12 cellular contexts compared by ENCODE assay signal in genomic region chr12:121767525-121768016, GRCh38. TPM values are rescaled to one million over a fixed set of nuclear protein-coding genes. Genes with fewer than 3 reads are reported as not detected.
DNase-seq lines count a peak whose midpoint lies in the region; ATAC-seq and TF ChIP-seq lines count a peak whose summit lies in the region.
"Had no signal": no experiment of that assay in that cellular context is flagged by ENCODE, and none has a peak within 500 bp of the region (broad histone marks: within the 10 kb centered on the region; RNA-seq: fewer than 3 reads in every experiment).

No MANE protein-coding gene starts in this region.

- H3K4me3 ChIP-seq in GM23248 (peak overlapping the region; percentile 31), astrocyte of the cerebellum (ENCODE audit: low read depth, low read length) (no peak overlapping the region), hepatocyte (no peak overlapping the region)
- H3K4me3 ChIP-seq: Peyer's patch, tibial nerve had no signal

- H3K9ac ChIP-seq in GM23248 = peak overlapping the region; percentile 60
- H3K9ac ChIP-seq: parathyroid adenoma had no signal

- DNase-seq in GM23248 = peak; percentile 90
- DNase-seq in astrocyte of the cerebellum (ENCODE audit: low read depth) = peak; percentile 58
- no peak for DNase-seq in hepatocyte (ENCODE audit: low spot score)
- DNase-seq in stromal cell of bone marrow (ENCODE audit: low read depth) = peak; percentile 45
- no peak for DNase-seq in effector memory CD8-positive, alpha-beta T cell
- no peak for DNase-seq in foreskin melanocyte
- DNase-seq: activated CD8-positive, alpha-beta memory T cell treated with anti-CD3 and anti-CD28 coated beads, Interleukin-2, amount 10 ng/mL, durations not matched to agents 7 days and 5 days; Peyer's patch had no signal

- TF ChIP-seq CTCF in astrocyte of the cerebellum (IDR thresholded peaks at IDR 0.05; ENCODE audit: low read depth, low read length, missing control alignments) = no peak
- TF ChIP-seq CTCF in hepatocyte (IDR thresholded peaks at IDR 0.05; ENCODE audit: poor library complexity) = no peak

- H3K4me1 ChIP-seq in GM23248 (ENCODE audit: insufficient read depth) = peaks cover 31% of the 10 kb centered on the region
- peaks cover 18% of the 10 kb centered on the region for H3K4me1 ChIP-seq in hepatocyte (ENCODE audit: insufficient read depth)
- H3K4me1 ChIP-seq: parathyroid adenoma had no signal

- H3K4me3 Mint-ChIP-seq in effector memory CD8-positive, alpha-beta T cell = no peak overlapping the region
- H3K4me3 Mint-ChIP-seq: activated CD8-positive, alpha-beta memory T cell treated with anti-CD3 and anti-CD28 coated beads, Interleukin-2, amount 10 ng/mL, durations not matched to agents 7 days and 5 days had no signal

- no peaks in the 10 kb centered on the region for H3K4me1 Mint-ChIP-seq in effector memory CD8-positive, alpha-beta T cell (ENCODE audit: low read depth in 2 of 2)

- H3K9me2 ChIP-seq in GM23248 (ENCODE audit: insufficient read depth) (no peaks in the 10 kb centered on the region), hepatocyte (replicated peaks; ENCODE audit: insufficient read depth) (no peaks in the 10 kb centered on the region)

- H4K20me1 ChIP-seq in GM23248 (ENCODE audit: insufficient read depth) (no peaks in the 10 kb centered on the region), hepatocyte (ENCODE audit: insufficient read depth, poor library complexity, severe bottlenecking) (no peaks in the 10 kb centered on the region)

- 6 to 9% methylated on average over 10 of the region's 10 CpGs for WGBS in GM23248 (ENCODE audit: low coverage in 1 of 2, low lambda C conversion rate in 2 of 2, missing lambda C conversion rate in 2 of 2), 2 experiments
- 79% methylated on average over 10 of the region's 10 CpGs for WGBS in hepatocyte (ENCODE audit: low lambda C conversion rate, missing lambda C conversion rate)

- ATAC-seq in effector memory CD8-positive, alpha-beta T cell (replicated peaks) = no peak
- ATAC-seq in GM18517 (IDR thresholded peaks at IDR 0.05; ENCODE audit: unreplicated experiment) (no peak), GM19035 (IDR thresholded peaks at IDR 0.05; ENCODE audit: unreplicated experiment) (no peak)
- ATAC-seq: activated CD8-positive, alpha-beta memory T cell treated with anti-CD3 and anti-CD28 coated beads, Interleukin-2, amount 10 ng/mL, durations not matched to agents 7 days and 5 days had no signal

- in situ Hi-C loops in GM23248 (cut with MboI) (no loop called here), astrocyte of the cerebellum (cut with HindIII; ENCODE audit: low sequenced_read_pairs) (no loop called here)

- H3K4me2 ChIP-seq in GM23248 (ENCODE audit: unreplicated experiment) (peak overlapping the region; percentile 38), hepatocyte (no peak overlapping the region)

- H3K79me2 ChIP-seq in GM23248 (ENCODE audit: insufficient read depth) = no peaks in the 10 kb centered on the region
- H3K79me2 ChIP-seq in hepatocyte = no peaks in the 10 kb centered on the region
- H3K79me2 ChIP-seq: parathyroid adenoma had no signal

- no peaks in the 10 kb centered on the region for H3K36me3 Mint-ChIP-seq in effector memory CD8-positive, alpha-beta T cell (ENCODE audit: insufficient read depth)
- H3K36me3 Mint-ChIP-seq: activated CD8-positive, alpha-beta memory T cell treated with anti-CD3 and anti-CD28 coated beads, Interleukin-2, amount 10 ng/mL, durations not matched to agents 7 days and 5 days had no signal

- peaks cover 17% of the 10 kb centered on the region; the same call in 1 of the 2 replicates for H3F3A ChIP-seq in GM23248 (ENCODE audit: insufficient read depth)

- H3K27me3 ChIP-seq in GM23248 (replicated peaks; ENCODE audit: insufficient read depth) (no peaks in the 10 kb centered on the region), hepatocyte (no peaks in the 10 kb centered on the region)
- H3K27me3 ChIP-seq: Peyer's patch, tibial nerve had no signal

- no peaks in the 10 kb centered on the region for H3K36me3 ChIP-seq in GM23248 (ENCODE audit: low read depth)
- no peaks in the 10 kb centered on the region for H3K36me3 ChIP-seq in hepatocyte (replicated peaks; ENCODE audit: insufficient read depth, low read depth)
- H3K36me3 ChIP-seq: Peyer's patch had no signal

- no peaks in the 10 kb centered on the region for H3K27me3 Mint-ChIP-seq in effector memory CD8-positive, alpha-beta T cell
- H3K27me3 Mint-ChIP-seq: activated CD8-positive, alpha-beta memory T cell treated with anti-CD3 and anti-CD28 coated beads, Interleukin-2, amount 10 ng/mL, durations not matched to agents 7 days and 5 days had no signal

- no peaks in the 10 kb centered on the region for H3K9me3 Mint-ChIP-seq in effector memory CD8-positive, alpha-beta T cell

- H3K9me3 ChIP-seq in GM23248 (ENCODE audit: low read depth) (no peaks in the 10 kb centered on the region), hepatocyte (ENCODE audit: low read depth) (no peaks in the 10 kb centered on the region)
- H3K9me3 ChIP-seq: Peyer's patch, tibial nerve had no signal

- no peak overlapping the region for H3K27ac Mint-ChIP-seq in effector memory CD8-positive, alpha-beta T cell
- H3K27ac Mint-ChIP-seq: activated CD8-positive, alpha-beta memory T cell treated with anti-CD3 and anti-CD28 coated beads, Interleukin-2, amount 10 ng/mL, durations not matched to agents 7 days and 5 days had no signal

- peak overlapping the region; percentile 24 for H2AFZ ChIP-seq in GM23248
- no peak overlapping the region for H2AFZ ChIP-seq in hepatocyte
- H2AFZ ChIP-seq: parathyroid adenoma had no signal

- H3K27ac ChIP-seq in GM23248 (peak overlapping the region; percentile 67), hepatocyte (peak overlapping the region; percentile 23)
- H3K27ac ChIP-seq: parathyroid adenoma, Peyer's patch had no signal

RNA-seq across cellular contexts. Expression of gene RHOF, which starts 25.9 kb away (rescaled TPM):
- total RNA-seq in GM23248 (2014; rRNA removed; shearing (Covaris generic)) = 6.7 and 8.2 TPM in 2 replicates
- polyA plus RNA-seq in GM23248 (2016; fragmentation: Nextera tagmentation; extraction: Ambion mirVana) (1.5 and 2.4 TPM in 2 replicates), hepatocyte (40.4 and 43.6 TPM in 2 replicates)
- 38.7 and 45.3 TPM in 2 replicates for total RNA-seq in hepatocyte

RNA-seq across cellular contexts. Expression of gene SETD1B, which starts 36.2 kb away (rescaled TPM):
- 2.0 and 2.7 TPM in 2 replicates for total RNA-seq in GM23248 (2014; rRNA removed; shearing (Covaris generic))
- 1.7 and 2.0 TPM in 2 replicates for polyA plus RNA-seq in GM23248 (2016; fragmentation: Nextera tagmentation; extraction: Ambion mirVana)
- 2.7 and 3.8 TPM in 2 replicates for total RNA-seq in hepatocyte
- 2.5 and 2.7 TPM in 2 replicates for polyA plus RNA-seq in hepatocyte

RNA-seq across cellular contexts. Expression of gene TMEM120B, which starts 55.0 kb away (rescaled TPM):
- 10.7 and 12.1 TPM in 2 replicates for total RNA-seq in GM23248 (2014; rRNA removed; shearing (Covaris generic))
- 4.7 and 4.8 TPM in 2 replicates for polyA plus RNA-seq in GM23248 (2016; fragmentation: Nextera tagmentation; extraction: Ambion mirVana)
- total RNA-seq in hepatocyte = 4.7 and 9.5 TPM in 2 replicates
- polyA plus RNA-seq in hepatocyte = 5.5 and 11.5 TPM in 2 replicates

Comparison
In these comparisons a context has a peak if more than half of its experiments do, and no peak if none do; other contexts are left out.
1. DNase-seq: peak in GM23248 (single experiment), astrocyte of the cerebellum (single experiment) and stromal cell of bone marrow (single experiment); none in hepatocyte (single experiment), effector memory CD8-positive, alpha-beta T cell (0 of 3) and foreskin melanocyte (single experiment).